ENCODE assay signal across 7 cellular contexts in genomic region chr7:117871778-117872538, GRCh38.
DNase-seq lines count a peak whose midpoint lies in the region; ATAC-seq lines count a peak whose summit lies in the region.

No MANE protein-coding gene starts in this region.

- H3K9me3 ChIP-seq in subcutaneous abdominal adipose tissue (ENCODE audit: control insufficient read depth in 5 of 5, low read length in 5 of 5) = no peaks in the 10 kb centered on the region

- H3K9ac ChIP-seq in subcutaneous abdominal adipose tissue (ENCODE audit: low read length in 5 of 5) = peak overlapping the region; percentile 31 to 86 (median 72)

- peak; percentile 9 for DNase-seq in LoVo (ENCODE audit: low spot score)
- peak in 57 of 61 donors; percentile 14 to 90 (median 69) for DNase-seq in caudate nucleus (lab: John Stamatoyannopoulos, UW)
- DNase-seq in left kidney (ENCODE audit: low read depth, low spot score) = peak; percentile 82
- DNase-seq in NCI-H2171 treated with DMSO at 0.1 percent for 48 hours (lab: John Stamatoyannopoulos, UW) = no peak
- DNase-seq in DMS53 treated with DMSO at 0.1 percent for 48 hours (lab: John Stamatoyannopoulos, UW; ENCODE audit: unreplicated experiment) = no peak

- no peak for ATAC-seq in HG02885 (IDR thresholded peaks at IDR 0.05; ENCODE audit: poor library complexity, unreplicated experiment)

- peak overlapping the region; percentile 77 to 98 (median 89) for H3K4me3 ChIP-seq in subcutaneous abdominal adipose tissue (ENCODE audit: low read depth in 1 of 5, low read length in 5 of 5)

- no peaks in the 10 kb centered on the region for H3K27me3 ChIP-seq in subcutaneous abdominal adipose tissue (ENCODE audit: control insufficient read depth in 5 of 5, insufficient read depth in 4 of 5, low read length in 5 of 5)

- peaks cover 0 to 39% (median 29%) of the 10 kb centered on the region in 5 donors for H3K4me1 ChIP-seq in subcutaneous abdominal adipose tissue (ENCODE audit: control insufficient read depth in 5 of 5, insufficient read depth in 5 of 5, low read length in 5 of 5)

- H3K36me3 ChIP-seq in subcutaneous abdominal adipose tissue (ENCODE audit: control insufficient read depth in 5 of 5, insufficient read depth in 5 of 5, low read length in 5 of 5) = no peaks in the 10 kb centered on the region

- H3K27ac ChIP-seq in caudate nucleus (ENCODE audit: low read depth, low read length) (peak overlapping the region; percentile 96), subcutaneous abdominal adipose tissue (ENCODE audit: low read depth, low read length) (no peak overlapping the region)

Comparison
In these comparisons a context has a peak if more than half of its experiments do, and no peak if none do; other contexts are left out.
1. DNase-seq: peak in LoVo (single experiment), caudate nucleus (57 of 61) and left kidney (single experiment); none in NCI-H2171 treated with DMSO at 0.1 percent for 48 hours (single experiment) and DMS53 treated with DMSO at 0.1 percent for 48 hours (single experiment).